ENCODE assay signal across 19 cellular contexts in the genomic region with DNA sequence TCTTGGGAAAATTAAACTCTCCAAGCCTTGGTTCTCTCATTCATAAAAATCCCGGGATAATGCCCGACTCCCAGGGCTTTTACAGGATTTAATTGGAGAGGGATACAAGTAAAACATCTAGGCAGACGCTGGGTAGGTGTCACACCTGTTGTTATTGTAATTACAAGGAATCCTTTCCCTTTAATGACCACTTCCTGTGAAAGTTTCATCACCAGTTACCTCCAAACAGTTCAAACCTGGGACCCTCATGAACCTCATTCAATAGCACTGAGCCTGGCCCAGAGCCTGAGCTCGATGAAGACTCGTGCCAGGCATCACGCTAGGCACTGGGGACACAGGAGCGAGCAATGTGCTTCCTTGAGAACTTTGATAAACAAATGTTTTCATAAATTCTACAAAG. TPM values are rescaled to one million over a fixed set of nuclear protein-coding genes. Genes with fewer than 3 reads are reported as not detected.
DNase-seq lines count a peak whose midpoint lies in the region; ATAC-seq and TF ChIP-seq lines count a peak whose summit lies in the region.
"Had no signal": no experiment of that assay in that cellular context is flagged by ENCODE, and none has a peak within 500 bp of the region (broad histone marks: within the 10 kb centered on the region; RNA-seq: fewer than 3 reads in every experiment).

No MANE protein-coding gene starts in this region.

- no peaks in the 10 kb centered on the region for H3K9me3 Mint-ChIP-seq in immature natural killer cell
- no peaks in the 10 kb centered on the region for H3K9me3 Mint-ChIP-seq in activated T-cell treated with anti-CD3 and anti-CD28 coated beads, Interleukin-2, amount 50 U/mL, for 72 hours
- H3K9me3 Mint-ChIP-seq: activated naive CD4-positive, alpha-beta T cell treated with anti-CD3 and anti-CD28 coated beads for 36 hours had no signal

- H3K9me3 ChIP-seq in SK-N-MC (ENCODE audit: low read depth, low read length) = no peaks in the 10 kb centered on the region
- no peaks in the 10 kb centered on the region for H3K9me3 ChIP-seq in testis
- H3K9me3 ChIP-seq: body of pancreas, MG63, suprapubic skin had no signal

- no peak overlapping the region for H3K4me3 ChIP-seq in SK-N-MC
- no peak overlapping the region for H3K4me3 ChIP-seq in testis
- H3K4me3 ChIP-seq: body of pancreas, MG63, suprapubic skin had no signal

- no peak for TF ChIP-seq POLR2A in testis (IDR thresholded peaks at IDR 0.05)

- H3K9ac ChIP-seq in SK-N-MC (ENCODE audit: insufficient read length) = peak overlapping the region; percentile 41

- DNase-seq in NCI-H748 (lab: John Stamatoyannopoulos, UW; ENCODE audit: unreplicated experiment) = peak; percentile 20
- DNase-seq in NCI-H748 treated with DMSO at 0.1 percent for 48 hours (lab: John Stamatoyannopoulos, UW) = no peak
- no peak for DNase-seq in SK-N-MC (ENCODE audit: low read depth, low spot score)
- no peak for DNase-seq in immature natural killer cell
- no peak for DNase-seq in testis
- no peak for DNase-seq in NCI-H2107 treated with DMSO at 0.1 percent for 48 hours (lab: John Stamatoyannopoulos, UW; ENCODE audit: unreplicated experiment)
- no peak for DNase-seq in activated T-cell treated with anti-CD3 and anti-CD28 coated beads, Interleukin-2, amount 50 U/mL, for 72 hours
- DNase-seq: activated CD4-positive, alpha-beta T cell treated with anti-CD3 and anti-CD28 coated beads for 48 hours; activated CD8-positive, alpha-beta memory T cell treated with anti-CD3 and anti-CD28 coated beads, Interleukin-2, amount 50 U/mL, for 48 hours; activated naive CD4-positive, alpha-beta T cell treated with anti-CD3 and anti-CD28 coated beads for 36 hours; body of pancreas; head of caudate nucleus; kidney glomerular epithelial cell; MG63; retina; SHP77 treated with DMSO at 0.1 percent for 48 hours; T-helper 9 cell had no signal

- peaks cover 27% of the 10 kb centered on the region for H3K4me1 ChIP-seq in testis

- peaks cover 25 to 38% of the 10 kb centered on the region in 2 donors for H3K4me1 Mint-ChIP-seq in immature natural killer cell
- peaks cover 63% of the 10 kb centered on the region for H3K4me1 Mint-ChIP-seq in activated T-cell treated with anti-CD3 and anti-CD28 coated beads, Interleukin-2, amount 50 U/mL, for 72 hours (ENCODE audit: low read depth)

- H3K36me3 Mint-ChIP-seq in immature natural killer cell = peaks cover 0 to 4% (median 0%) of the 10 kb centered on the region in 3 donors
- H3K36me3 Mint-ChIP-seq in activated T-cell treated with anti-CD3 and anti-CD28 coated beads, Interleukin-2, amount 50 U/mL, for 72 hours (ENCODE audit: insufficient read depth in 2 of 2) = peaks cover 0 to 2% of the 10 kb centered on the region in 2 donors

- no peak for TF ChIP-seq CTCF in testis (IDR thresholded peaks at IDR 0.05)

- H3K36me3 ChIP-seq in SK-N-MC (ENCODE audit: insufficient read depth, low read length) = no peaks in the 10 kb centered on the region
- no peaks in the 10 kb centered on the region for H3K36me3 ChIP-seq in testis (ENCODE audit: low read depth, missing control alignments)
- H3K36me3 ChIP-seq: MG63, suprapubic skin had no signal

- H3K27ac Mint-ChIP-seq in immature natural killer cell = no peak overlapping the region
- no peak overlapping the region for H3K27ac Mint-ChIP-seq in activated T-cell treated with anti-CD3 and anti-CD28 coated beads, Interleukin-2, amount 50 U/mL, for 72 hours
- H3K27ac Mint-ChIP-seq: activated naive CD4-positive, alpha-beta T cell treated with anti-CD3 and anti-CD28 coated beads for 36 hours had no signal

- H3K27ac ChIP-seq in SK-N-MC (peak overlapping the region; percentile 59; the same call in 1 of the 2 replicates), testis (peak overlapping the region; percentile 46 to 96)
- H3K27ac ChIP-seq: body of pancreas, suprapubic skin had no signal

- intact Hi-C loops in testis (cut with DNase I; ENCODE audit: low total_unique reads) = no loop called here

- peak overlapping the region in 4 of 5 donors; percentile 4 to 96 (median 34) for H3K4me3 Mint-ChIP-seq in immature natural killer cell
- H3K4me3 Mint-ChIP-seq in activated T-cell treated with anti-CD3 and anti-CD28 coated beads, Interleukin-2, amount 50 U/mL, for 72 hours = no peak overlapping the region
- H3K4me3 Mint-ChIP-seq: activated naive CD4-positive, alpha-beta T cell treated with anti-CD3 and anti-CD28 coated beads for 36 hours had no signal

- 70 to 71% methylated on average over 7 of the region's 7 CpGs for WGBS in testis, 2 donors

- H3K27me3 ChIP-seq in testis = no peaks in the 10 kb centered on the region
- H3K27me3 ChIP-seq: body of pancreas, suprapubic skin had no signal

- peaks cover 2 to 12% (median 4%) of the 10 kb centered on the region in 3 donors for H3K27me3 Mint-ChIP-seq in immature natural killer cell (ENCODE audit: low read depth in 3 of 3)
- H3K27me3 Mint-ChIP-seq in activated T-cell treated with anti-CD3 and anti-CD28 coated beads, Interleukin-2, amount 50 U/mL, for 72 hours (ENCODE audit: low read depth) = peaks cover 22% of the 10 kb centered on the region

- no peak for ATAC-seq in GM18517 (IDR thresholded peaks at IDR 0.05; ENCODE audit: unreplicated experiment)
- ATAC-seq in activated T-cell treated with anti-CD3 and anti-CD28 coated beads, Interleukin-2, amount 50 U/mL, for 72 hours (replicated peaks in 1 of 2) = no peak
- ATAC-seq: body of pancreas had no signal

RNA-seq across cellular contexts. Expression of a gene that starts 2.1 kb away (rescaled TPM):
- polyA plus RNA-seq in immature natural killer cell = 10 to 100 TPM in 1 of 3 donors, 1 to 10 TPM in 2; 2.2 to 12.7 (median 6.5) TPM
- 100 to 1,000 TPM; 112 to 120 TPM for total RNA-seq in testis
- polyA plus RNA-seq in testis (ENCODE audit: insufficient read depth, low read depth, low replicate concordance) = 82.6 TPM
- total RNA-seq in activated T-cell treated with anti-CD3 and anti-CD28 coated beads, Interleukin-2, amount 50 U/mL, for 72 hours = 10 to 100 TPM; 18.1 to 23.5 TPM

Comparison
In these comparisons a context has a peak if more than half of its experiments do, and no peak if none do; other contexts are left out.
1. H3K4me3 Mint-ChIP-seq: peak in immature natural killer cell (4 of 5); none in activated T-cell treated with anti-CD3 and anti-CD28 coated beads, Interleukin-2, amount 50 U/mL, for 72 hours (0 of 2).
2. RNA of a gene that starts 2.1 kb away (total RNA-seq): 112 to 120 TPM in testis; 18.1 to 23.5 TPM in activated T-cell treated with anti-CD3 and anti-CD28 coated beads, Interleukin-2, amount 50 U/mL, for 72 hours; every median in the first group is over 4 times any median in the second.